In genomic region chr15:33243869-33244268, GRCh38 we compare ENCODE assay signal across 12 cellular contexts. TPM values are rescaled to one million over a fixed set of nuclear protein-coding genes. Genes with fewer than 3 reads are reported as not detected.
DNase-seq lines count a peak whose midpoint lies in the region; ATAC-seq and TF ChIP-seq lines count a peak whose summit lies in the region.
"Had no signal": no experiment of that assay in that cellular context is flagged by ENCODE, and none has a peak within 500 bp of the region (broad histone marks: within the 10 kb centered on the region; RNA-seq: fewer than 3 reads in every experiment).

No MANE protein-coding gene starts in this region.

- DNase-seq in H4 (ENCODE audit: low spot score) (peak; percentile 41), PC-3 (peak; percentile 86), cardiac fibroblast (ENCODE audit: low read depth in 2 of 2) (peak; percentile 4 to 65), osteoblast (ENCODE audit: insufficient read length, low spot score, missing footprints) (no peak), SKM-1 treated with dmso at 0.1 percent for 144 hours (lab: John Stamatoyannopoulos, UW; ENCODE audit: unreplicated experiment) (no peak), NK-92 (lab: John Stamatoyannopoulos, UW; ENCODE audit: unreplicated experiment) (no peak)
- DNase-seq: activated CD4-positive, alpha-beta T cell treated with anti-CD3 and anti-CD28 coated beads, Interleukin-2, amount 10 ng/mL, durations not matched to agents 24 days and 14 days; effector CD8-positive, alpha-beta T cell; KBM-7; Right ventricle myocardium superior; upper lobe of right lung had no signal

- no peaks in the 10 kb centered on the region for H4K20me1 ChIP-seq in PC-3 (ENCODE audit: low read length)
- H4K20me1 ChIP-seq in osteoblast (ENCODE audit: insufficient read depth, low read length), result no peaks in the 10 kb centered on the region

- no peak for TF ChIP-seq CTCF in PC-3 (conservative IDR thresholded peaks at IDR 0.05; ENCODE audit: low read depth, low read length)
- TF ChIP-seq CTCF in cardiac fibroblast (IDR thresholded peaks at IDR 0.05; ENCODE audit: low read depth, low read length), result no peak
- no peak for TF ChIP-seq CTCF in osteoblast (IDR thresholded peaks at IDR 0.05; ENCODE audit: extremely low read depth, low read depth, low read length)

- H3K27me3 ChIP-seq in PC-3 (ENCODE audit: low read length) (0 out of 2 replicates have a peak, but pooled peaks cover 6% of the 10 kb centered on the region), osteoblast (ENCODE audit: insufficient read depth, low read length) (peaks cover 6% of the 10 kb centered on the region)

- BruUV-seq in PC-3 (replicated peaks; lab: Mats Ljungman, UMichigan), result no TSS peak

- H3K4me2 ChIP-seq in PC-3 (ENCODE audit: low read length) (peak overlapping the region; percentile 47; the same call in 1 of the 2 replicates), osteoblast (ENCODE audit: insufficient read depth, low read length) (no peak overlapping the region)

- no peaks in the 10 kb centered on the region for H3K79me2 ChIP-seq in PC-3 (ENCODE audit: low read length)
- H3K79me2 ChIP-seq in osteoblast (ENCODE audit: insufficient read depth, low read length), result no peaks in the 10 kb centered on the region

- ATAC-seq in PC-3 (peak; percentile 69), HG03342 (IDR thresholded peaks at IDR 0.05; ENCODE audit: unreplicated experiment) (no peak)
- ATAC-seq: upper lobe of right lung had no signal

- H3K36me3 ChIP-seq in PC-3 (ENCODE audit: low read depth, low read length), result no peaks in the 10 kb centered on the region
- H3K36me3 ChIP-seq in osteoblast (ENCODE audit: insufficient read depth, low read length), result no peaks in the 10 kb centered on the region
- H3K36me3 ChIP-seq: upper lobe of right lung had no signal

- H3K9me3 ChIP-seq in PC-3 (ENCODE audit: low read length), result no peaks in the 10 kb centered on the region
- no peaks in the 10 kb centered on the region for H3K9me3 ChIP-seq in osteoblast (ENCODE audit: low read depth, low read length)
- H3K9me3 ChIP-seq: upper lobe of right lung had no signal

- H2AFZ ChIP-seq in PC-3 (ENCODE audit: low read length) (no peak overlapping the region), osteoblast (ENCODE audit: low read length) (no peak overlapping the region)

- CTCF ChIA-PET in PC-3 (lab: Charles Lee), result no interaction called here

- peaks cover 39% of the 10 kb centered on the region for H3K4me1 ChIP-seq in PC-3 (ENCODE audit: insufficient read depth, low read length)
- peaks cover 26% of the 10 kb centered on the region for H3K4me1 ChIP-seq in osteoblast (ENCODE audit: insufficient read depth, low read length)
- H3K4me1 ChIP-seq: upper lobe of right lung had no signal

- H3K27ac ChIP-seq in PC-3 (ENCODE audit: low read length), result peak overlapping the region; percentile 95
- H3K27ac ChIP-seq in osteoblast (ENCODE audit: low read depth, low read length), result peak overlapping the region; percentile 83
- H3K27ac ChIP-seq: upper lobe of right lung had no signal

- peak overlapping the region; percentile 78 for H3K9ac ChIP-seq in PC-3 (ENCODE audit: low read length)

- no peaks in the 10 kb centered on the region for H3K9me2 ChIP-seq in PC-3 (replicated peaks; ENCODE audit: low read length)

- POLR2A ChIA-PET in PC-3 (lab: Charles Lee; ENCODE audit: unreplicated experiment), result no interaction called here

- intact Hi-C loops in PC-3 (cut with micrococcal nuclease), result loop anchor here (2.0 to 5.0 kb wide), 2 partner anchors 33 to 49 kb away; no protein-coding TSS in a partner anchor

- H3K4me3 ChIP-seq in PC-3 (ENCODE audit: low read length) (no peak overlapping the region), cardiac fibroblast (replicated peaks in 1 of 2; ENCODE audit: low read depth in 2 of 2, low read length in 2 of 2) (no peak overlapping the region), osteoblast (ENCODE audit: insufficient read depth, low read length) (no peak overlapping the region)
- H3K4me3 ChIP-seq: upper lobe of right lung had no signal

- H3F3A ChIP-seq in PC-3 (ENCODE audit: low read length, unreplicated experiment), result peaks cover 3% of the 10 kb centered on the region

RNA-seq across cellular contexts. Expression of gene FMN1, which starts 49.4 kb away (rescaled TPM):
- 3.6 TPM in 2 replicates for total RNA-seq in H4 (2014; rRNA removed; shearing (Covaris generic))
- 2.4 and 2.9 TPM in 2 replicates for total RNA-seq in PC-3 (2014; rRNA removed)
- total RNA-seq in osteoblast, result 9.0 and 11.2 TPM in 2 replicates

Comparison
In these comparisons a context has a peak if more than half of its experiments do, and no peak if none do; other contexts are left out.
1. DNase-seq: peak in H4 (single experiment), PC-3 (single experiment) and cardiac fibroblast (2 of 2); none in osteoblast (single experiment), SKM-1 treated with dmso at 0.1 percent for 144 hours (single experiment) and NK-92 (single experiment).